ENCODE assay signal across 18 cellular contexts in the genomic region with DNA sequence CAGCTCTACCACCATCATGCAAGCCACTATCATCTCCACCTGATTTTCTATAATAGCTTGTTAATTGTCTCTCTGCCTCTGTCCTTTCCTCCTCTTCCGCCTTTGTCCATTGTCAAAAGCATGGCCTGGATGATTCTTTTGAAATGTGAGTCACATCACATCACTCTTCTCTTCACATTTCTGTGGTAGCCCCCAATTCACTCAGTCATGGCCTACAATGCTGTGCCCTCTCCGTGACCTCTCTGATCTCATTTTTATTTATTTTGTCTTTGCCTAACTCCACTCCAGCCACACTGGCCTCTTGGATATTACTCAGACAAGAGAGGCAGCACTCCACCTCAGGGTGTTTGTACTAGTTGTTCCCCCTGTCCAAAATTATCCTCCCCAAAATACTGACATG. TPM values are rescaled to one million over a fixed set of nuclear protein-coding genes. Genes with fewer than 3 reads are reported as not detected.
"Had no signal": no experiment of that assay in that cellular context is flagged by ENCODE, and none has a peak within 500 bp of the region (broad histone marks: within the 10 kb centered on the region; RNA-seq: fewer than 3 reads in every experiment).

No MANE protein-coding gene starts in this region.

- H3K4me2 ChIP-seq: smooth muscle cell had no signal

- H3K27me3 Mint-ChIP-seq: stimulated activated naive B cell treated with anti-CD40 and anti-IgM and Interleukin-4, amounts not matched to agents 10 μg/mL and 1 μg/mL and 100 μg/mL, for 72 hours had no signal

- H3K4me1 Mint-ChIP-seq: endodermal cell had no signal

- H3K36me3 Mint-ChIP-seq: naive thymus-derived CD8-positive, alpha-beta T cell; stimulated activated naive B cell treated with anti-CD40 and anti-IgM and Interleukin-4, amounts not matched to agents 10 μg/mL and 1 μg/mL and 100 μg/mL, for 72 hours had no signal

- H3K36me3 ChIP-seq: adrenal gland, breast epithelium, heart left ventricle, neutrophil, right atrium auricular region, tibial nerve had no signal

- H3K4me3 ChIP-seq: adrenal gland, breast epithelium, heart left ventricle, lung, right atrium auricular region, smooth muscle cell, tibial nerve had no signal

- H3K4me3 Mint-ChIP-seq: endodermal cell; naive thymus-derived CD8-positive, alpha-beta T cell; stimulated activated naive B cell treated with anti-CD40 and anti-IgM and Interleukin-4, amounts not matched to agents 10 μg/mL and 1 μg/mL and 100 μg/mL, for 72 hours; T-helper 17 cell had no signal

- H3K4me1 ChIP-seq: breast epithelium had no signal

- H3K27ac Mint-ChIP-seq: endodermal cell; naive thymus-derived CD8-positive, alpha-beta T cell; stimulated activated naive B cell treated with anti-CD40 and anti-IgM and Interleukin-4, amounts not matched to agents 10 μg/mL and 1 μg/mL and 100 μg/mL, for 72 hours; T-helper 17 cell had no signal

- H3K9me3 Mint-ChIP-seq: endodermal cell; naive thymus-derived CD8-positive, alpha-beta T cell; stimulated activated naive B cell treated with anti-CD40 and anti-IgM and Interleukin-4, amounts not matched to agents 10 μg/mL and 1 μg/mL and 100 μg/mL, for 72 hours had no signal

- H3K9me3 ChIP-seq: adrenal gland, breast epithelium, heart left ventricle, neutrophil, right atrium auricular region, tibial nerve had no signal

- H3K27me3 ChIP-seq: adrenal gland, right atrium auricular region, tibial nerve had no signal

- H3K27ac ChIP-seq: adrenal gland, breast epithelium, heart left ventricle, neutrophil, right atrium auricular region, tibial nerve had no signal

- DNase-seq: activated CD4-positive, alpha-beta T cell treated with anti-CD3 and anti-CD28 coated beads, Interleukin-2, amount 50 U/mL, for 1 hour; activated naive CD4-positive, alpha-beta T cell treated with anti-CD3 and anti-CD28 coated beads, Interleukin-2, amount 50 U/mL, for 16 hours; activated T-cell treated with anti-CD3 and anti-CD28 coated beads for 4 hours; adrenal gland; endodermal cell; erythroblast; heart left ventricle; naive thymus-derived CD8-positive, alpha-beta T cell; posterior cingulate gyrus; stimulated activated naive B cell treated with anti-CD40 and anti-IgM and Interleukin-4, amounts not matched to agents 10 μg/mL and 1 μg/mL and 100 μg/mL, for 72 hours; T-helper 17 cell had no signal

RNA-seq across cellular contexts. Expression of gene ABCB4, which starts 4.9 kb away (rescaled TPM):
- polyA plus RNA-seq: keratinocyte had no signal
